11 cellular contexts compared by ENCODE assay signal in the genomic region with DNA sequence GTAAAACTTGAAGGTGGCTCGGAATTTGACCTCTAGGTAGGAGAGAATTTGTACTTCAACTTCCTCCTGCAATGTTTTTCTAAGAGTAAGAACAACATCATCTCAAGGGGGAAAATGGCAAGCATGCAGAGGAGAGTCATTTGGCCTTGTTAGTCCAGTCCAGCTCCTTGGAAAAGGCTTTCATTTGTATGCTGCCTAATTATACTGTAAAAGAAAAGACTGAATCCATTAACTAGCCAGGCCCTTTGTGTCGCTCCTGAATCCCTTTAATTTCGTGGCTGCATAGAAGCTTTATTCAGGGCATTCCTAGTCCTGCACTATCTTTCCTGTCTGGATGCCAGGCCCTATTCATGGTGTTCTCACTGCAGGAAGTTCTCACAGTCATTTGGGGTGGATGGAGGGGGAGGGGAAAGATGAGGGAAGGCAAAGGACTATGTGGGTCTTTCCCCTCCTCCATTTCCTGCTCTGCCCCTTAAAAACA. TPM values are rescaled to one million over a fixed set of nuclear protein-coding genes. Genes with fewer than 3 reads are reported as not detected.
DNase-seq lines count a peak whose midpoint lies in the region; TF ChIP-seq lines count a peak whose summit lies in the region.
"Had no signal": no experiment of that assay in that cellular context is flagged by ENCODE, and none has a peak within 500 bp of the region (broad histone marks: within the 10 kb centered on the region; RNA-seq: fewer than 3 reads in every experiment).

No MANE protein-coding gene starts in this region.

- H3K27me3 Mint-ChIP-seq in activated T-helper 2 cell treated with anti-CD3 and anti-CD28 coated beads, Interferon-gamma antibody, Interleukin-2, Interleukin-4, amounts not matched to agents 10 μg/mL and 5 μg/mL and 100 μg/mL, durations not matched to agents 14 hours and 24 hours and 36 hours (ENCODE audit: low read depth): no peaks in the 10 kb centered on the region
- H3K27me3 Mint-ChIP-seq: activated naive CD4-positive, alpha-beta T cell treated with anti-CD3 and anti-CD28 coated beads, Interleukin-2, amount 50 U/mL, for 24 hours; T-cell had no signal

- intact Hi-C loops in activated T-helper 2 cell treated with anti-CD3 and anti-CD28 coated beads, Interferon-gamma antibody, Interleukin-2, Interleukin-4, amounts not matched to agents 10 μg/mL and 5 μg/mL and 100 μg/mL, durations not matched to agents 14 hours and 24 hours and 36 hours (cut with micrococcal nuclease): no loop called here

- no peak overlapping the region for H3K4me3 ChIP-seq in cardiac fibroblast (replicated peaks in 1 of 2; ENCODE audit: low read depth in 2 of 2, low read length in 2 of 2)

- H3K4me1 Mint-ChIP-seq in activated T-helper 2 cell treated with anti-CD3 and anti-CD28 coated beads, Interferon-gamma antibody, Interleukin-2, Interleukin-4, amounts not matched to agents 10 μg/mL and 5 μg/mL and 100 μg/mL, durations not matched to agents 14 hours and 24 hours and 36 hours (ENCODE audit: low read depth): peaks cover 15% of the 10 kb centered on the region

- DNase-seq in NCI-H2081 (lab: John Stamatoyannopoulos, UW) (peak; percentile 20 to 42), NCI-H2081 treated with DMSO at 0.1 percent for 48 hours (lab: John Stamatoyannopoulos, UW) (no peak), cardiac fibroblast (ENCODE audit: low read depth in 2 of 2) (peak; percentile 53 to 72), kidney glomerular epithelial cell (lab: John Stamatoyannopoulos, UW) (peak; percentile 38), superior temporal gyrus (ENCODE audit: extremely low spot score) (peak; percentile 66), DMS53 treated with DMSO at 0.1 percent for 48 hours (lab: John Stamatoyannopoulos, UW; ENCODE audit: unreplicated experiment) (no peak), GM10248 (ENCODE audit: extremely low spot score) (no peak)
- DNase-seq in activated T-helper 2 cell treated with anti-CD3 and anti-CD28 coated beads, Interferon-gamma antibody, Interleukin-2, Interleukin-4, amounts not matched to agents 10 μg/mL and 5 μg/mL and 100 μg/mL, durations not matched to agents 14 hours and 24 hours and 36 hours (ENCODE audit: low spot score): no peak
- DNase-seq: 8988T, T-cell had no signal

- H3K9me3 Mint-ChIP-seq in activated T-helper 2 cell treated with anti-CD3 and anti-CD28 coated beads, Interferon-gamma antibody, Interleukin-2, Interleukin-4, amounts not matched to agents 10 μg/mL and 5 μg/mL and 100 μg/mL, durations not matched to agents 14 hours and 24 hours and 36 hours: peaks cover 3% of the 10 kb centered on the region
- H3K9me3 Mint-ChIP-seq: activated naive CD4-positive, alpha-beta T cell treated with anti-CD3 and anti-CD28 coated beads, Interleukin-2, amount 50 U/mL, for 24 hours; T-cell had no signal

- TF ChIP-seq CTCF in cardiac fibroblast (IDR thresholded peaks at IDR 0.05; ENCODE audit: low read depth, low read length): no peak
- no peak for TF ChIP-seq CTCF in GM10248 (IDR thresholded peaks at IDR 0.05; ENCODE audit: control extremely low read depth, extremely low read depth, low read depth, missing control alignments)

- peaks cover 23% of the 10 kb centered on the region for H3K36me3 Mint-ChIP-seq in activated T-helper 2 cell treated with anti-CD3 and anti-CD28 coated beads, Interferon-gamma antibody, Interleukin-2, Interleukin-4, amounts not matched to agents 10 μg/mL and 5 μg/mL and 100 μg/mL, durations not matched to agents 14 hours and 24 hours and 36 hours (ENCODE audit: low read depth)

- CTCF ChIA-PET in GM10248 (lab: Yijun Ruan, JAX): interaction anchor here (1.3 to 1.9 kb wide), 6 partner anchors 11 to 27 kb away, joined by 3 to 5 read pairs (median 4); no protein-coding TSS in a partner anchor

- POLR2A ChIA-PET in GM10248 (lab: Yijun Ruan, JAX): no interaction called here

- no peak overlapping the region for H3K27ac Mint-ChIP-seq in activated T-helper 2 cell treated with anti-CD3 and anti-CD28 coated beads, Interferon-gamma antibody, Interleukin-2, Interleukin-4, amounts not matched to agents 10 μg/mL and 5 μg/mL and 100 μg/mL, durations not matched to agents 14 hours and 24 hours and 36 hours
- H3K27ac Mint-ChIP-seq: activated naive CD4-positive, alpha-beta T cell treated with anti-CD3 and anti-CD28 coated beads, Interleukin-2, amount 50 U/mL, for 24 hours; T-cell had no signal

- no peak overlapping the region for H3K4me3 Mint-ChIP-seq in activated T-helper 2 cell treated with anti-CD3 and anti-CD28 coated beads, Interferon-gamma antibody, Interleukin-2, Interleukin-4, amounts not matched to agents 10 μg/mL and 5 μg/mL and 100 μg/mL, durations not matched to agents 14 hours and 24 hours and 36 hours (ENCODE audit: low read depth)
- H3K4me3 Mint-ChIP-seq: activated naive CD4-positive, alpha-beta T cell treated with anti-CD3 and anti-CD28 coated beads, Interleukin-2, amount 50 U/mL, for 24 hours; T-cell had no signal

RNA-seq across cellular contexts. Expression of a gene that starts 36.0 kb away (rescaled TPM):
- 31.1 and 31.8 TPM in 2 replicates for total RNA-seq in activated T-helper 2 cell treated with anti-CD3 and anti-CD28 coated beads, Interferon-gamma antibody, Interleukin-2, Interleukin-4, amounts not matched to agents 10 μg/mL and 5 μg/mL and 100 μg/mL, durations not matched to agents 14 hours and 24 hours and 36 hours

Comparison
In these comparisons a context has a peak if more than half of its experiments do, and no peak if none do; other contexts are left out.
1. DNase-seq: peak in NCI-H2081 (2 of 2), cardiac fibroblast (2 of 2), kidney glomerular epithelial cell (single experiment) and superior temporal gyrus (single experiment); none in NCI-H2081 treated with DMSO at 0.1 percent for 48 hours (single experiment), activated T-helper 2 cell treated with anti-CD3 and anti-CD28 coated beads, Interferon-gamma antibody, Interleukin-2, Interleukin-4, amounts not matched to agents 10 μg/mL and 5 μg/mL and 100 μg/mL, durations not matched to agents 14 hours and 24 hours and 36 hours (single experiment), DMS53 treated with DMSO at 0.1 percent for 48 hours (single experiment) and GM10248 (single experiment).